In the genomic region with DNA sequence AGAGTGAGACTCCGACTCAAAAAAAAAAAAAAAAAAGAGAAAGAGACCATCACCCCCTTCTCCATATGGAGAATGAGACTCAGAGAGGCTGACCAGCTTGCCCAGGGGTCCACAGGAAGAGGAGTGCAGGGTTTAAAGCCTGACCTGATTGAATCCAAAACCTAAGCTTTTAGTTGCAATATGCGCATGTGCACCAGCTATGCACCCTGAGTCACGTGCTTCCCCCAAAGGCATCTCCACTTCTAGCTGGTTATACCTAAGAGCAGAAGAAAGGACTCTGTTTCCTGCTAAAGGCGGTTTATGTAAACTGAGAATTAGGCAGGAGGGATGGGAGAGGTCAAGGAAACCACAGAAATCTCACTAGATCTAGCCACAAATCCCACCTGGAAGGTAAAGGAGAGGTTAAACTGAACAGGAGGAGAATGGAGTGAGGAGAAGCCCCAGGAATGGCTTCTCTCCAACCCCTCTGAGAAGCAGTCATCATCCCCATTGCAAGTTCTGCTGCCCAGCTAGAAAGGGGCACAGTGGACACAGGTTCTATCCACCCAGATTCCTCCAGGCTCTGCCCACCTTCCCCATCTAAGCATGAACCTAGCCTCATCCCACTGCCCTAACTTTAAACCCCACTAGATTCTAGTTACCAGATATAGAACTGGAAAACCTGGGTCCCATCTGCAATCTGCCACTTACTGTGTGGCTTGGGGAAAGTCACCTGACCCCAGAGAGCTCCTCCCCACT, we compare ENCODE assay signal across 19 cellular contexts.
DNase-seq lines count a peak whose midpoint lies in the region; ATAC-seq, FAIRE-seq and TF ChIP-seq lines count a peak whose summit lies in the region.
"Had no signal": no experiment of that assay in that cellular context is flagged by ENCODE, and none has a peak within 500 bp of the region (broad histone marks: within the 10 kb centered on the region; RNA-seq: fewer than 3 reads in every experiment).

No MANE protein-coding gene starts in this region.

- H3K27ac Mint-ChIP-seq in WTC11 = no peak overlapping the region
- H3K27ac Mint-ChIP-seq: B cell; CD4-positive, alpha-beta T cell; HFFc6 had no signal

- no CpG with 5 or more reads among the region's 4 CpGs for WGBS in mesendoderm (ENCODE audit: extremely low coverage, insufficient coverage, low lambda C conversion rate)
- WGBS in prostate gland = 91% methylated on average over 4 of the region's 4 CpGs

- no peak overlapping the region for H3K56ac ChIP-seq in mesendoderm (ENCODE audit: low read length)

- H2BK15ac ChIP-seq in mesendoderm (replicated peaks; ENCODE audit: low read depth) = no peak overlapping the region

- H3K27ac ChIP-seq in right atrium auricular region (no peak overlapping the region), mesendoderm (ENCODE audit: low read depth, low read length) (no peak overlapping the region), prostate gland (no peak overlapping the region)

- H3K23ac ChIP-seq in mesendoderm (ENCODE audit: low read length) = no peak overlapping the region

- CTCF ChIA-PET in WTC11 (lab: Charles Lee) = no interaction called here

- TF ChIP-seq POLR2A in prostate gland (IDR thresholded peaks at IDR 0.05) = no peak

- H3K9ac ChIP-seq in mesendoderm (ENCODE audit: low read length) = no peak overlapping the region

- FAIRE-seq in urothelium cell line (lab: Jason Lieb, UNC) = no peak
- FAIRE-seq: A204.1, GM12892 had no signal

- H3K79me2 ChIP-seq in mesendoderm (ENCODE audit: control insufficient read depth, insufficient read depth, low read length) = no peaks in the 10 kb centered on the region

- no peak for ATAC-seq in WTC11

- H4K5ac ChIP-seq in mesendoderm (ENCODE audit: low read length) = no peak overlapping the region

- H3K36me3 ChIP-seq in right atrium auricular region (no peaks in the 10 kb centered on the region), mesendoderm (ENCODE audit: control insufficient read depth, insufficient read depth, low read length) (no peaks in the 10 kb centered on the region), prostate gland (no peaks in the 10 kb centered on the region)

- TF ChIP-seq CTCF in right atrium auricular region (IDR thresholded peaks at IDR 0.05) = no peak
- no peak for TF ChIP-seq CTCF in WTC11 (IDR thresholded peaks at IDR 0.05)
- no peak for TF ChIP-seq CTCF in prostate gland (IDR thresholded peaks at IDR 0.05)

- H3K27me3 Mint-ChIP-seq in WTC11 (ENCODE audit: low read depth) = no peaks in the 10 kb centered on the region
- H3K27me3 Mint-ChIP-seq: B cell had no signal

- H3K27me3 ChIP-seq in right atrium auricular region (no peaks in the 10 kb centered on the region), mesendoderm (ENCODE audit: insufficient read depth, low read length, poor library complexity) (no peaks in the 10 kb centered on the region), prostate gland (replicated peaks; ENCODE audit: insufficient read depth) (no peaks in the 10 kb centered on the region)

- H3K9me3 ChIP-seq in right atrium auricular region = peaks cover 6 to 19% of the 10 kb centered on the region in 2 donors
- H3K9me3 ChIP-seq in prostate gland = no peaks in the 10 kb centered on the region

- no peak overlapping the region for H3K18ac ChIP-seq in mesendoderm (ENCODE audit: low read length)

- H3K4me3 Mint-ChIP-seq in WTC11 = no peak overlapping the region
- H3K4me3 Mint-ChIP-seq: B cell; CD4-positive, alpha-beta T cell; HFFc6 had no signal

- peaks cover 38% of the 10 kb centered on the region for H3K9me3 Mint-ChIP-seq in WTC11

- H3K36me3 Mint-ChIP-seq in WTC11 = peaks cover 22% of the 10 kb centered on the region

- H2BK120ac ChIP-seq in mesendoderm (ENCODE audit: low read depth, low read length) = no peak overlapping the region

- H3K4me2 ChIP-seq in mesendoderm (ENCODE audit: low read length) = no peak overlapping the region

- intact Hi-C loops in cardiac septum (cut with DNase I) = no loop called here
- intact Hi-C loops in prostate gland (cut with DNase I) = no loop called here

- H4K8ac ChIP-seq in mesendoderm (ENCODE audit: low read depth, low read length) = no peak overlapping the region

- H2BK5ac ChIP-seq in mesendoderm (ENCODE audit: low read length) = no peak overlapping the region

- H3K79me1 ChIP-seq in mesendoderm (ENCODE audit: low read length) = no peaks in the 10 kb centered on the region

- H3K4me1 ChIP-seq in right atrium auricular region (no peaks in the 10 kb centered on the region), mesendoderm (ENCODE audit: control insufficient read depth, low read depth, low read length) (no peaks in the 10 kb centered on the region), prostate gland (replicated peaks) (no peaks in the 10 kb centered on the region)

- no peak overlapping the region for H3K4ac ChIP-seq in mesendoderm (ENCODE audit: low read depth, low read length)

- H2AK5ac ChIP-seq in mesendoderm (ENCODE audit: low read length) = no peak overlapping the region

- H3K4me3 ChIP-seq in right atrium auricular region (no peak overlapping the region), mesendoderm (ENCODE audit: low read length) (no peak overlapping the region), prostate gland (no peak overlapping the region)

- peaks cover 20% of the 10 kb centered on the region for H3K4me1 Mint-ChIP-seq in WTC11
- H3K4me1 Mint-ChIP-seq: B cell had no signal

- DNase-seq in right atrium auricular region (ENCODE audit: low spot score) (peak; percentile 9), cardiac septum (ENCODE audit: low spot score) (no peak), ecto neural progenitor cell (ENCODE audit: low spot score) (peak; percentile 21), mesendoderm (peak; percentile 10), urothelium cell line (ENCODE audit: low spot score) (no peak), WTC11 (ENCODE audit: low spot score) (no peak), prostate gland (ENCODE audit: low spot score) (no peak)
- DNase-seq: C1 segment of cervical spinal cord; Calu3; CD4-positive, alpha-beta T cell; DMS153; DMS79 treated with DMSO at 0.1 percent for 48 hours; EL; GDM1; HCEC 1CT; HFFc6 had no signal

- POLR2A ChIA-PET in WTC11 (lab: Charles Lee) = no interaction called here

TF ChIP-seq in WTC11, 78 proteins besides CTCF, POLR2A, EP300 and RAD21 (continues in another document):
- TF ChIP-seq TCF7 (CRISPR knock-in tag; IDR thresholded peaks at IDR 0.05; ENCODE audit: low read depth) (no peak), FOXP1 (CRISPR knock-in tag; IDR thresholded peaks at IDR 0.05; ENCODE audit: borderline replicate concordance) (no peak), NFYB (CRISPR knock-in tag; conservative IDR thresholded peaks at IDR 0.05; ENCODE audit: low read depth) (no peak), NR3C1 (CRISPR knock-in tag; conservative IDR thresholded peaks at IDR 0.05; ENCODE audit: low read depth) (no peak), PRRX2 (CRISPR knock-in tag; IDR thresholded peaks at IDR 0.05) (no peak), ZNF138 (CRISPR knock-in tag; conservative IDR thresholded peaks at IDR 0.05) (no peak), ZNF423 (CRISPR knock-in tag; IDR thresholded peaks at IDR 0.05) (no peak), GTF2I (CRISPR knock-in tag; conservative IDR thresholded peaks at IDR 0.05) (no peak), JUN (CRISPR knock-in tag; IDR thresholded peaks at IDR 0.05) (no peak), ZNF219 (CRISPR knock-in tag; IDR thresholded peaks at IDR 0.05; ENCODE audit: borderline replicate concordance) (no peak), ESRRA (CRISPR knock-in tag; IDR thresholded peaks at IDR 0.05; ENCODE audit: borderline replicate concordance) (no peak), ETV6 (CRISPR knock-in tag; IDR thresholded peaks at IDR 0.05) (no peak)
- TF ChIP-seq, protein P1, sequence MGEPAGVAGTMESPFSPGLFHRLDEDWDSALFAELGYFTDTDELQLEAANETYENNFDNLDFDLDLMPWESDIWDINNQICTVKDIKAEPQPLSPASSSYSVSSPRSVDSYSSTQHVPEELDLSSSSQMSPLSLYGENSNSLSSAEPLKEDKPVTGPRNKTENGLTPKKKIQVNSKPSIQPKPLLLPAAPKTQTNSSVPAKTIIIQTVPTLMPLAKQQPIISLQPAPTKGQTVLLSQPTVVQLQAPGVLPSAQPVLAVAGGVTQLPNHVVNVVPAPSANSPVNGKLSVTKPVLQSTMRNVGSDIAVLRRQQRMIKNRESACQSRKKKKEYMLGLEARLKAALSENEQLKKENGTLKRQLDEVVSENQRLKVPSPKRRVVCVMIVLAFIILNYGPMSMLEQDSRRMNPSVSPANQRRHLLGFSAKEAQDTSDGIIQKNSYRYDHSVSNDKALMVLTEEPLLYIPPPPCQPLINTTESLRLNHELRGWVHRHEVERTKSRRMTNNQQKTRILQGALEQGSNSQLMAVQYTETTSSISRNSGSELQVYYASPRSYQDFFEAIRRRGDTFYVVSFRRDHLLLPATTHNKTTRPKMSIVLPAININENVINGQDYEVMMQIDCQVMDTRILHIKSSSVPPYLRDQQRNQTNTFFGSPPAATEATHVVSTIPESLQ (CRISPR knock-in tag; IDR thresholded peaks at IDR 0.05) = no peak
- TF ChIP-seq, protein P2, sequence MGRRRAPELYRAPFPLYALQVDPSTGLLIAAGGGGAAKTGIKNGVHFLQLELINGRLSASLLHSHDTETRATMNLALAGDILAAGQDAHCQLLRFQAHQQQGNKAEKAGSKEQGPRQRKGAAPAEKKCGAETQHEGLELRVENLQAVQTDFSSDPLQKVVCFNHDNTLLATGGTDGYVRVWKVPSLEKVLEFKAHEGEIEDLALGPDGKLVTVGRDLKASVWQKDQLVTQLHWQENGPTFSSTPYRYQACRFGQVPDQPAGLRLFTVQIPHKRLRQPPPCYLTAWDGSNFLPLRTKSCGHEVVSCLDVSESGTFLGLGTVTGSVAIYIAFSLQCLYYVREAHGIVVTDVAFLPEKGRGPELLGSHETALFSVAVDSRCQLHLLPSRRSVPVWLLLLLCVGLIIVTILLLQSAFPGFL (CRISPR knock-in tag; IDR thresholded peaks at IDR 0.05; ENCODE audit: borderline replicate concordance) = no peak
- TF ChIP-seq, protein P3, sequence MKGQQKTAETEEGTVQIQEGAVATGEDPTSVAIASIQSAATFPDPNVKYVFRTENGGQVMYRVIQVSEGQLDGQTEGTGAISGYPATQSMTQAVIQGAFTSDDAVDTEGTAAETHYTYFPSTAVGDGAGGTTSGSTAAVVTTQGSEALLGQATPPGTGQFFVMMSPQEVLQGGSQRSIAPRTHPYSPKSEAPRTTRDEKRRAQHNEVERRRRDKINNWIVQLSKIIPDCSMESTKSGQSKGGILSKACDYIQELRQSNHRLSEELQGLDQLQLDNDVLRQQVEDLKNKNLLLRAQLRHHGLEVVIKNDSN (CRISPR knock-in tag; IDR thresholded peaks at IDR 0.05) = no peak

Comparison
In these comparisons a context has a peak if more than half of its experiments do, and no peak if none do; other contexts are left out.
1. DNase-seq: peak in right atrium auricular region (single experiment), ecto neural progenitor cell (single experiment) and mesendoderm (single experiment); none in cardiac septum (single experiment), urothelium cell line (single experiment), WTC11 (single experiment) and prostate gland (single experiment).